Comparison of ENCODE assay signal across 9 cellular contexts in the genomic region with DNA sequence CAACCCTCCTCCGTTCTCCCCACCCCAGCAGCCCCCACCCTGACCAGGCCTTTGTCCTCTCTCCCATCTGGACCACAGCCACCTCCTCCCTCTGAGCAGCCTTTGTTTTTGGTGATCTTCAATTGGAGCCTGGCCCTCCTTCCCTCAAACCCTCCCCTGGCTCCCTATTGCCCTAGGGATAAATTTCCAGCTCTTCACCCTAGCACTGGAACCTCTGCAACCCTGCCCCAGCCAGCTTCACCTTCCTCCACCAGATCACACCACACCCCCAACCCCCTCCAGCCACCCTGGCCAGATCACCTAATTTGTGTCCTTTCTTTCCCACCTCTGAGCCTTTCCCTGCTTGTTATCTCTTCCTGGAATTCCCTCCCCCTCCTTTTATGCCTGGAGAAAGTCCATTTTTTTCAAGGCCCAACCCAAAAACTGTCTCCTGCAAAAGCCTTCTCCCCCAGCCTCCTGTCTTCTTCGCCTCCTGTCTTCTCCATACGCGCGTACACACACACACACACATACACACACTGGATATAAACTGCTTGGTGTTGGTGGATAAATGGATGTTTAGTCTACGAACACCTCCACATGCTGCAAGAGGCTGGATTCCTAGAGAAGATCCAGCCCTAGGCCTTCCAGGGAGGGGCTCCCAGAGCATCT. TPM values are rescaled to one million over a fixed set of nuclear protein-coding genes. Genes with fewer than 3 reads are reported as not detected.
A peak's percentile ranks its signal among the peaks of the same experiment; 100 is the strongest.
DNase-seq lines count a peak whose midpoint lies in the region; ATAC-seq and TF ChIP-seq lines count a peak whose summit lies in the region.
"Had no signal": no experiment of that assay in that cellular context is flagged by ENCODE, and none has a peak within 500 bp of the region (broad histone marks: within the 10 kb centered on the region; RNA-seq: fewer than 3 reads in every experiment).

No MANE protein-coding gene starts in this region.

- TF ChIP-seq POLR2A in adrenal gland (IDR thresholded peaks at IDR 0.05): no peak
- no peak for TF ChIP-seq POLR2A in right lobe of liver (IDR thresholded peaks at IDR 0.05)

- 28 to 42% (median 35%) methylated on average over 6 of the region's 6 CpGs for WGBS in adrenal gland, 4 donors
- 26% methylated on average over 6 of the region's 6 CpGs for WGBS in right lobe of liver (ENCODE audit: insufficient coverage, low coverage, low lambda C conversion rate, missing lambda C conversion rate)
- 89% methylated on average over 6 of the region's 6 CpGs for WGBS in thymus

- peak overlapping the region in 1 of 4 donors; percentile 59 for H3K4me3 ChIP-seq in adrenal gland
- H3K4me3 ChIP-seq in right lobe of liver: peak overlapping the region; percentile 52 to 64 (median 56)
- H3K4me3 ChIP-seq in thymus (ENCODE audit: low read length): peak overlapping the region; percentile 63

- POLR2A ChIA-PET in activated CD4-positive, alpha-beta T cell treated with anti-CD3 and anti-CD28 coated beads, Interleukin-2, amount 10 ng/mL, durations not matched to agents 7 days and 5 days (lab: Charles Lee): no interaction called here

- DNase-seq in activated CD4-positive, alpha-beta T cell treated with anti-CD3 and anti-CD28 coated beads, Interleukin-2, amount 10 ng/mL, durations not matched to agents 7 days and 5 days: no peak
- DNase-seq in activated CD4-positive, alpha-beta T cell treated with anti-CD3 and anti-CD28 coated beads for 48 hours: no peak
- DNase-seq in adrenal gland: peak in 2 of 7 donors; percentile 24 to 39
- peak in 2 of 3 donors; percentile 60 to 71 for DNase-seq in right lobe of liver

- peaks cover 41% of the 10 kb centered on the region for H3K27me3 Mint-ChIP-seq in activated CD4-positive, alpha-beta T cell treated with anti-CD3 and anti-CD28 coated beads, Interleukin-2, amount 10 ng/mL, durations not matched to agents 7 days and 5 days

- H3K9me3 ChIP-seq in adrenal gland (replicated peaks in 1 of 3) (no peaks in the 10 kb centered on the region), right lobe of liver (no peaks in the 10 kb centered on the region), thymus (ENCODE audit: control insufficient read depth) (no peaks in the 10 kb centered on the region)

- peak overlapping the region; percentile 79 for H3K4me3 Mint-ChIP-seq in activated CD4-positive, alpha-beta T cell treated with anti-CD3 and anti-CD28 coated beads, Interleukin-2, amount 10 ng/mL, durations not matched to agents 7 days and 5 days

- peaks cover 29 to 30% of the 10 kb centered on the region in 2 donors for H3K4me1 ChIP-seq in adrenal gland (replicated peaks in 1 of 2)
- H3K4me1 ChIP-seq in right lobe of liver: peaks cover 0 to 30% (median 11%) of the 10 kb centered on the region in 4 donors
- H3K4me1 ChIP-seq in thymus (ENCODE audit: control insufficient read depth, insufficient read depth, low read length): peaks cover 17% of the 10 kb centered on the region

- no peak for TF ChIP-seq CTCF in adrenal gland (IDR thresholded peaks at IDR 0.05)
- no peak for TF ChIP-seq CTCF in right lobe of liver (IDR thresholded peaks at IDR 0.05)

- no peaks in the 10 kb centered on the region for H3K36me3 Mint-ChIP-seq in activated CD4-positive, alpha-beta T cell treated with anti-CD3 and anti-CD28 coated beads, Interleukin-2, amount 10 ng/mL, durations not matched to agents 7 days and 5 days (ENCODE audit: low read depth)

- H3K9me3 Mint-ChIP-seq in activated CD4-positive, alpha-beta T cell treated with anti-CD3 and anti-CD28 coated beads, Interleukin-2, amount 10 ng/mL, durations not matched to agents 7 days and 5 days: no peaks in the 10 kb centered on the region

- CTCF ChIA-PET in activated CD4-positive, alpha-beta T cell treated with anti-CD3 and anti-CD28 coated beads, Interleukin-2, amount 10 ng/mL, durations not matched to agents 7 days and 5 days (lab: Charles Lee): interaction anchor here (0.6 kb wide), 1 partner anchor 16 kb away, joined by 3 read pairs; no protein-coding TSS in a partner anchor

- peak in 1 of 4 donors; percentile 10 for ATAC-seq in right lobe of liver
- ATAC-seq in GM18907 (IDR thresholded peaks at IDR 0.05; ENCODE audit: unreplicated experiment): no peak
- no peak for ATAC-seq in GM19463 (IDR thresholded peaks at IDR 0.05; ENCODE audit: unreplicated experiment)
- no peak for ATAC-seq in GM21529 (IDR thresholded peaks at IDR 0.05; ENCODE audit: unreplicated experiment)

- H3K4me1 Mint-ChIP-seq in activated CD4-positive, alpha-beta T cell treated with anti-CD3 and anti-CD28 coated beads, Interleukin-2, amount 10 ng/mL, durations not matched to agents 7 days and 5 days: peaks cover 25% of the 10 kb centered on the region

- H3K27me3 ChIP-seq in adrenal gland: no peaks in the 10 kb centered on the region
- H3K27me3 ChIP-seq in right lobe of liver: no peaks in the 10 kb centered on the region
- peaks cover 14% of the 10 kb centered on the region for H3K27me3 ChIP-seq in thymus (ENCODE audit: control insufficient read depth, insufficient read depth)

- H3K27ac Mint-ChIP-seq in activated CD4-positive, alpha-beta T cell treated with anti-CD3 and anti-CD28 coated beads, Interleukin-2, amount 10 ng/mL, durations not matched to agents 7 days and 5 days: peak overlapping the region; percentile 97

- H3K27ac ChIP-seq in adrenal gland: peak overlapping the region in 4 of 5 donors; percentile 52 to 95 (median 75)
- H3K27ac ChIP-seq in right lobe of liver: peak overlapping the region; percentile 66 to 89 (median 80)
- peak overlapping the region; percentile 10 for H3K27ac ChIP-seq in thymus (ENCODE audit: low read depth)

- no peaks in the 10 kb centered on the region for H3K36me3 ChIP-seq in adrenal gland (replicated peaks in 1 of 2)
- no peaks in the 10 kb centered on the region for H3K36me3 ChIP-seq in right lobe of liver
- H3K36me3 ChIP-seq in thymus (ENCODE audit: control insufficient read depth, insufficient read depth): no peaks in the 10 kb centered on the region

- intact Hi-C loops in adrenal gland (cut with DNase I): loop anchor here in 1 of 2 donors (10.0 kb wide), 1 partner anchor 60 kb away; a partner anchor contains a TSS
- intact Hi-C loops in right lobe of liver (cut with DNase I): loop anchor here in 1 of 2 donors (10.0 kb wide), 1 partner anchor 60 kb away; a partner anchor contains a TSS

RNA-seq across cellular contexts. Expression of a gene that starts 5.2 kb away (rescaled TPM):
- total RNA-seq in activated CD4-positive, alpha-beta T cell treated with anti-CD3 and anti-CD28 coated beads, Interleukin-2, amount 10 ng/mL, durations not matched to agents 7 days and 5 days: under 1 TPM; 0.99 to 1.00 TPM
- 100 to 1,000 TPM in 1 of 8 donors, 10 to 100 TPM in 7; 28.0 to 104 (median 57.2) TPM for total RNA-seq in adrenal gland
- polyA plus RNA-seq in adrenal gland: 100 to 1,000 TPM in 1 of 3 donors, 10 to 100 TPM in 1, 1 to 10 TPM in 1; 8.4 to 106 (median 70.3) TPM
- total RNA-seq in right lobe of liver: 10 to 100 TPM in 2 of 6 experiments, 1 to 10 TPM in 4; 6.1 to 20.6 (median 9.3) TPM
- 16.8 TPM for polyA plus RNA-seq in thymus

RNA-seq across cellular contexts. Expression of a gene that starts 28.0 kb away (rescaled TPM):
- 100 to 1,000 TPM; 837 to 960 TPM for total RNA-seq in activated CD4-positive, alpha-beta T cell treated with anti-CD3 and anti-CD28 coated beads, Interleukin-2, amount 10 ng/mL, durations not matched to agents 7 days and 5 days
- 100 to 1,000 TPM; 428 to 968 (median 670) TPM for total RNA-seq in adrenal gland
- 1,000 to 10,000 TPM in 2 of 3 donors, 100 to 1,000 TPM in 1; 237 to 2,300 (median 1,557) TPM for polyA plus RNA-seq in adrenal gland
- 100 to 1,000 TPM; 119 to 198 (median 152) TPM for total RNA-seq in right lobe of liver
- polyA plus RNA-seq in thymus: 540 TPM

RNA-seq across cellular contexts. Expression of a gene that starts 57.0 kb away (rescaled TPM):
- total RNA-seq in activated CD4-positive, alpha-beta T cell treated with anti-CD3 and anti-CD28 coated beads, Interleukin-2, amount 10 ng/mL, durations not matched to agents 7 days and 5 days: 1 to 10 TPM; 1.2 to 1.6 TPM
- 1 to 10 TPM in 6 of 8 donors, under 1 TPM in 2; 0.48 to 3.2 (median 2.0) TPM for total RNA-seq in adrenal gland
- 10 to 100 TPM in 1 of 3 donors, 1 to 10 TPM in 2; 1.2 to 13.9 (median 6.3) TPM for polyA plus RNA-seq in adrenal gland
- total RNA-seq in right lobe of liver: 1 to 10 TPM; 2.3 to 8.9 (median 4.6) TPM
- 4.9 TPM for polyA plus RNA-seq in thymus
- total RNA-seq: myocyte had no signal

RNA-seq across cellular contexts. Expression of a gene that starts 59.8 kb away (rescaled TPM):
- total RNA-seq in activated CD4-positive, alpha-beta T cell treated with anti-CD3 and anti-CD28 coated beads, Interleukin-2, amount 10 ng/mL, durations not matched to agents 7 days and 5 days: under 1 TPM; 0.79 to 0.87 TPM
- total RNA-seq in adrenal gland: 10 to 100 TPM; 53.1 to 84.3 (median 64.4) TPM
- polyA plus RNA-seq in adrenal gland: 10 to 100 TPM; 20.6 to 38.3 (median 35.6) TPM
- total RNA-seq in right lobe of liver: 10 to 100 TPM; 19.5 to 28.0 (median 22.4) TPM
- 18.4 TPM for polyA plus RNA-seq in thymus

Comparison
In these comparisons a context has a peak if more than half of its experiments do, and no peak if none do; other contexts are left out.
1. DNase-seq: peak in right lobe of liver (2 of 3); none in activated CD4-positive, alpha-beta T cell treated with anti-CD3 and anti-CD28 coated beads, Interleukin-2, amount 10 ng/mL, durations not matched to agents 7 days and 5 days (single experiment) and activated CD4-positive, alpha-beta T cell treated with anti-CD3 and anti-CD28 coated beads for 48 hours (single experiment).
2. H3K27ac ChIP-seq: peak in every context shown above with its lines; median percentile 80 in right lobe of liver; 75 in adrenal gland; 10 in thymus.